8 cellular contexts compared by ENCODE assay signal in the genomic region with DNA sequence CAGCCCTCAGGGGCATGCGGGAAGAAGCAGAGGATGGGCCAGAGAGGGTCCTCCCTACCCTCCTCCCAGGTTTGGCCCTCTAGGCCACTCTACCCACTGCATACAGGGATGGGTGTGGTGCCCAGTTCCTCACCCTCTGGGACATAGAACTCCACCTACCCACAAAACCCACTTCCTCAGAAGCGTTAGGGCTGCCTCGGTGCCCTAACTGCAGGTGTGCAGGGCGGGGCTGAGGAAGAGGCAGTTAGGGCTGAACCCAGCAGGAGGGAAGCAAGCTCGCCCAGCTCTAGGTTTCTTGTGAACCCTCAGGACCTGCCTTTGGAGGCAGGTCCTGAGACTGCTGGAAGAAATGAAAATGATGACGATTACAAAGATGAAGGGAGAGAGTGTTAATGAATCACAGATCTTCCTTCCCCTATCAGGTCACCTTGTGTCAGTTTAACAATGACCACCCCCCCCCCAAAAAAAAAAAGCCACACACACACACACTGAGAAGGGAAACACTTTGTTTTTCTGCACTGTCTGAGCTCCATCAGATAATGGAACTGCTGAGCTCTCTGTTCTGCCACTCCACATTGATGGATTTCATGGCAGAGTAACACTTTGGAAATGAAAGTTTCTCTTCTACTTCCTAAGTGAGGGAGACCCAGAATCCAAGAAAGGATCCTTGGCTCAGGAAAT.
DNase-seq lines count a peak whose midpoint lies in the region; ATAC-seq and TF ChIP-seq lines count a peak whose summit lies in the region.

No MANE protein-coding gene starts in this region.

- peaks cover 79% of the 10 kb centered on the region for H3K4me1 Mint-ChIP-seq in T-helper 2 cell treated with Interferon-gamma antibody and Interleukin-4, amounts not matched to agents 5 μg/mL and 100 μg/mL, for 36 hours (ENCODE audit: low read depth)

- no peak for TF ChIP-seq CTCF in foreskin keratinocyte (conservative IDR thresholded peaks at IDR 0.05)

- H3K36me3 Mint-ChIP-seq in T-helper 2 cell treated with Interferon-gamma antibody and Interleukin-4, amounts not matched to agents 5 μg/mL and 100 μg/mL, for 36 hours (ENCODE audit: low read depth), result peaks cover 3% of the 10 kb centered on the region

- ATAC-seq in GM19023 (IDR thresholded peaks at IDR 0.05; ENCODE audit: unreplicated experiment) (peak; percentile 71), HG03064 (IDR thresholded peaks at IDR 0.05; ENCODE audit: low read depth, unreplicated experiment) (peak; percentile 90), foreskin keratinocyte (peak; percentile 21), HG02870 (IDR thresholded peaks at IDR 0.05; ENCODE audit: unreplicated experiment) (no peak)

- no peak overlapping the region for H3K27ac ChIP-seq in foreskin keratinocyte

- H3K9me3 Mint-ChIP-seq in T-helper 2 cell treated with Interferon-gamma antibody and Interleukin-4, amounts not matched to agents 5 μg/mL and 100 μg/mL, for 36 hours, result no peaks in the 10 kb centered on the region

- peak overlapping the region; percentile 99 for H3K27ac Mint-ChIP-seq in T-helper 2 cell treated with Interferon-gamma antibody and Interleukin-4, amounts not matched to agents 5 μg/mL and 100 μg/mL, for 36 hours

- no peaks in the 10 kb centered on the region for H3K27me3 Mint-ChIP-seq in T-helper 2 cell treated with Interferon-gamma antibody and Interleukin-4, amounts not matched to agents 5 μg/mL and 100 μg/mL, for 36 hours (ENCODE audit: low read depth)

- no peaks in the 10 kb centered on the region for H3K27me3 ChIP-seq in foreskin keratinocyte

- H3K4me3 Mint-ChIP-seq in T-helper 2 cell treated with Interferon-gamma antibody and Interleukin-4, amounts not matched to agents 5 μg/mL and 100 μg/mL, for 36 hours, result peak overlapping the region; percentile 75

- DNase-seq in T-helper 2 cell treated with Interferon-gamma antibody and Interleukin-4, amounts not matched to agents 5 μg/mL and 100 μg/mL, for 36 hours (ENCODE audit: low spot score), result peak; percentile 53
- DNase-seq in foreskin keratinocyte (peak in 1 of 2 donors; percentile 35), SKM-1 treated with dmso at 0.1 percent for 144 hours (lab: John Stamatoyannopoulos, UW; ENCODE audit: unreplicated experiment) (no peak), NCI-H146 (lab: John Stamatoyannopoulos, UW) (no peak), superior temporal gyrus (ENCODE audit: extremely low spot score) (no peak)

- H3K4me1 ChIP-seq in foreskin keratinocyte, result peaks cover 21% of the 10 kb centered on the region
